ENCODE assay signal across 23 cellular contexts in genomic region chr20:8512003-8512402, GRCh38.
DNase-seq lines count a peak whose midpoint lies in the region; ATAC-seq, FAIRE-seq and TF ChIP-seq lines count a peak whose summit lies in the region.
"Had no signal": no experiment of that assay in that cellular context is flagged by ENCODE, and none has a peak within 500 bp of the region (broad histone marks: within the 10 kb centered on the region; RNA-seq: fewer than 3 reads in every experiment).

No MANE protein-coding gene starts in this region.

- DNase-seq in A549 (ENCODE audit: low read depth in 1 of 2, low spot score in 1 of 2) = no peak
- DNase-seq in IMR-90 = no peak
- DNase-seq in K562 (ENCODE audit: extremely low read depth in 1 of 4, low spot score in 3 of 4) = no peak
- peak; percentile 35 for DNase-seq in osteoblast (ENCODE audit: insufficient read length, low spot score, missing footprints)
- no peak for DNase-seq in activated CD4-positive, alpha-beta T cell treated with anti-CD3 and anti-CD28 coated beads, Interleukin-2, amount 10 ng/mL, durations not matched to agents 24 days and 14 days
- DNase-seq: 8988T; AML-193; Caco-2; Calu3; CD4-positive, alpha-beta T cell; CD8-positive, alpha-beta T cell; DMS79 treated with DMSO at 0.1 percent for 48 hours; GF-D8 had no signal

- no peak overlapping the region for H3K14ac ChIP-seq in IMR-90 (replicated peaks; ENCODE audit: low read depth, low read length)

- H2BK5ac ChIP-seq in IMR-90 (ENCODE audit: low read depth, low read length, poor library complexity, severe bottlenecking) = no peak overlapping the region

- no peak overlapping the region for H2BK120ac ChIP-seq in IMR-90 (ENCODE audit: low read depth, low read length)

- BruUV-seq in IMR-90 (replicated peaks; lab: Mats Ljungman, UMichigan) = no TSS peak
- BruUV-seq in K562 (replicated peaks; lab: Mats Ljungman, UMichigan) = no TSS peak

- H3K9me3 ChIP-seq in A549 (no peaks in the 10 kb centered on the region; the same call in 2 of the 3 replicates), IMR-90 (ENCODE audit: control insufficient read depth, insufficient read depth, low read length) (no peaks in the 10 kb centered on the region), K562 (replicated peaks; ENCODE audit: control insufficient read depth, insufficient read depth, low read depth, low read length) (0 out of 2 replicates have a peak, but pooled peaks cover 2% of the 10 kb centered on the region), osteoblast (ENCODE audit: low read depth, low read length) (no peaks in the 10 kb centered on the region)
- H3K9me3 ChIP-seq: Caco-2 had no signal

- H4K20me1 ChIP-seq in IMR-90 (ENCODE audit: insufficient read depth, low read length) (no peaks in the 10 kb centered on the region), K562 (replicated peaks; ENCODE audit: control insufficient read depth, insufficient read depth, low read length) (no peaks in the 10 kb centered on the region), osteoblast (ENCODE audit: insufficient read depth, low read length) (no peaks in the 10 kb centered on the region)
- H4K20me1 ChIP-seq: BLaER1 treated with 17β-estradiol and CSF1 and Interleukin-3, amounts not matched to agents 10 nM and 100 nM had no signal

- no peaks in the 10 kb centered on the region for H3K36me3 ChIP-seq in IMR-90 (ENCODE audit: control insufficient read depth, insufficient read depth, low read length)
- H3K36me3 ChIP-seq in K562 (ENCODE audit: control insufficient read depth, insufficient read depth, low read length) = no peaks in the 10 kb centered on the region
- no peaks in the 10 kb centered on the region for H3K36me3 ChIP-seq in osteoblast (ENCODE audit: insufficient read depth, low read length)
- H3K36me3 ChIP-seq: BLaER1 treated with 17β-estradiol and CSF1 and Interleukin-3, amounts not matched to agents 10 nM and 100 nM had no signal

- H3K36me3 Mint-ChIP-seq in activated T-helper 17 cell treated with anti-CD3 and anti-CD28 coated beads, Interleukin-2, amount 50 U/mL, for 72 hours (ENCODE audit: low read depth) = no peaks in the 10 kb centered on the region
- H3K36me3 Mint-ChIP-seq in activated CD4-positive, alpha-beta T cell treated with anti-CD3 and anti-CD28 coated beads, Interleukin-2, amount 10 ng/mL, durations not matched to agents 24 days and 14 days (ENCODE audit: low read depth) = no peaks in the 10 kb centered on the region
- H3K36me3 Mint-ChIP-seq: CD8-positive, alpha-beta T cell had no signal

- H3K4me3 ChIP-seq in A549 (no peak overlapping the region), IMR-90 (ENCODE audit: insufficient read depth, low read depth, low read length) (no peak overlapping the region), K562 (no peak overlapping the region), osteoblast (ENCODE audit: insufficient read depth, low read length) (no peak overlapping the region)
- H3K4me3 ChIP-seq: BLaER1 treated with 17β-estradiol and CSF1 and Interleukin-3, amounts not matched to agents 10 nM and 100 nM had no signal

- H3K4me2 ChIP-seq in A549 (no peak overlapping the region), IMR-90 (ENCODE audit: low read depth, low read length) (no peak overlapping the region), K562 (ENCODE audit: insufficient read depth, low read length) (no peak overlapping the region), osteoblast (ENCODE audit: insufficient read depth, low read length) (no peak overlapping the region)
- H3K4me2 ChIP-seq: BLaER1 treated with 17β-estradiol and CSF1 and Interleukin-3, amounts not matched to agents 10 nM and 100 nM had no signal

- TF ChIP-seq CTCF in A549 (IDR thresholded peaks at IDR 0.05) = no peak
- TF ChIP-seq CTCF in IMR-90 (conservative IDR thresholded peaks at IDR 0.05; ENCODE audit: low read depth, low read length) = no peak
- no peak for TF ChIP-seq CTCF in K562 (IDR thresholded peaks at IDR 0.05 in 2 of 3, conservative IDR thresholded peaks at IDR 0.05 in 1 of 3; ENCODE audit: insufficient read depth in 2 of 3, low read depth in 1 of 3, low read length in 3 of 3)
- TF ChIP-seq CTCF in osteoblast (IDR thresholded peaks at IDR 0.05; ENCODE audit: extremely low read depth, low read depth, low read length) = no peak

- no peaks in the 10 kb centered on the region for H3K4me1 ChIP-seq in A549
- H3K4me1 ChIP-seq in IMR-90 (ENCODE audit: control insufficient read depth, insufficient read depth, low read length) = no peaks in the 10 kb centered on the region
- H3K4me1 ChIP-seq in K562 (replicated peaks in 1 of 2; ENCODE audit: control insufficient read depth in 2 of 2, insufficient read depth in 2 of 2, low read length in 2 of 2) = no peaks in the 10 kb centered on the region
- no peaks in the 10 kb centered on the region for H3K4me1 ChIP-seq in osteoblast (ENCODE audit: insufficient read depth, low read length)
- H3K4me1 ChIP-seq: BLaER1 treated with 17β-estradiol and CSF1 and Interleukin-3, amounts not matched to agents 10 nM and 100 nM; Caco-2 had no signal

- intact Hi-C loops in IMR-90 (cut with micrococcal nuclease) = no loop called here
- intact Hi-C loops in K562 (cut with micrococcal nuclease) = no loop called here
- intact Hi-C loops in activated CD4-positive, alpha-beta T cell treated with anti-CD3 and anti-CD28 coated beads, Interleukin-2, amount 10 ng/mL, durations not matched to agents 24 days and 14 days (cut with micrococcal nuclease) = no loop called here

- H3K4me3 Mint-ChIP-seq in activated T-helper 17 cell treated with anti-CD3 and anti-CD28 coated beads, Interleukin-2, amount 50 U/mL, for 72 hours = no peak overlapping the region
- H3K4me3 Mint-ChIP-seq in activated CD4-positive, alpha-beta T cell treated with anti-CD3 and anti-CD28 coated beads, Interleukin-2, amount 10 ng/mL, durations not matched to agents 24 days and 14 days = no peak overlapping the region
- H3K4me3 Mint-ChIP-seq: B cell; CD4-positive, alpha-beta T cell; CD8-positive, alpha-beta T cell had no signal

- no peaks in the 10 kb centered on the region; the same call in 1 of the 2 replicates for H3K9me1 ChIP-seq in IMR-90 (ENCODE audit: insufficient read depth, low read length)
- no peaks in the 10 kb centered on the region for H3K9me1 ChIP-seq in K562 (ENCODE audit: control insufficient read depth, insufficient read depth, low read length)

- H3K23ac ChIP-seq in IMR-90 (ENCODE audit: low read depth, low read length) = no peak overlapping the region

- H2BK15ac ChIP-seq in IMR-90 (ENCODE audit: low read depth, low read length) = no peak overlapping the region

- no peak overlapping the region for H3K27ac Mint-ChIP-seq in activated T-helper 17 cell treated with anti-CD3 and anti-CD28 coated beads, Interleukin-2, amount 50 U/mL, for 72 hours
- H3K27ac Mint-ChIP-seq in activated CD4-positive, alpha-beta T cell treated with anti-CD3 and anti-CD28 coated beads, Interleukin-2, amount 10 ng/mL, durations not matched to agents 24 days and 14 days = no peak overlapping the region
- H3K27ac Mint-ChIP-seq: B cell; CD4-positive, alpha-beta T cell; CD8-positive, alpha-beta T cell had no signal

- H4K91ac ChIP-seq in IMR-90 (ENCODE audit: insufficient read depth, low read depth, low read length) = no peak overlapping the region

- H2AK9ac ChIP-seq in IMR-90 (replicated peaks; ENCODE audit: low read depth, low read length, poor library complexity) = no peak overlapping the region

- H3K27me3 ChIP-seq in IMR-90 (ENCODE audit: control insufficient read depth, insufficient read depth, low read length) = no peaks in the 10 kb centered on the region
- H3K27me3 ChIP-seq in K562 (ENCODE audit: control insufficient read depth in 2 of 2, insufficient read depth in 2 of 2, low read length in 2 of 2) = no peaks in the 10 kb centered on the region
- no peaks in the 10 kb centered on the region for H3K27me3 ChIP-seq in osteoblast (ENCODE audit: insufficient read depth, low read length)
- H3K27me3 ChIP-seq: BLaER1 treated with 17β-estradiol and CSF1 and Interleukin-3, amounts not matched to agents 10 nM and 100 nM had no signal

- no peaks in the 10 kb centered on the region for H3K4me1 Mint-ChIP-seq in activated T-helper 17 cell treated with anti-CD3 and anti-CD28 coated beads, Interleukin-2, amount 50 U/mL, for 72 hours
- H3K4me1 Mint-ChIP-seq in activated CD4-positive, alpha-beta T cell treated with anti-CD3 and anti-CD28 coated beads, Interleukin-2, amount 10 ng/mL, durations not matched to agents 24 days and 14 days = no peaks in the 10 kb centered on the region
- H3K4me1 Mint-ChIP-seq: B cell had no signal

- TF ChIP-seq EP300 in A549 (IDR thresholded peaks at IDR 0.05) (no peak), K562 (IDR thresholded peaks at IDR 0.05; ENCODE audit: low read length) (no peak)

- H3K18ac ChIP-seq in IMR-90 (ENCODE audit: low read depth, low read length) = no peak overlapping the region

- H3K79me2 ChIP-seq in K562 (ENCODE audit: control insufficient read depth, insufficient read depth, low read length) = no peaks in the 10 kb centered on the region
- H3K79me2 ChIP-seq in osteoblast (ENCODE audit: insufficient read depth, low read length) = no peaks in the 10 kb centered on the region

- H3K9ac ChIP-seq in IMR-90 (ENCODE audit: low read depth, low read length) = no peak overlapping the region
- H3K9ac ChIP-seq in K562 (ENCODE audit: insufficient read depth in 1 of 2, low read depth in 2 of 2, low read length in 2 of 2) = no peak overlapping the region
- H3K9ac ChIP-seq: BLaER1 treated with 17β-estradiol and CSF1 and Interleukin-3, amounts not matched to agents 10 nM and 100 nM had no signal

- no peak overlapping the region for H2BK20ac ChIP-seq in IMR-90 (ENCODE audit: low read depth, low read length)

- H4K5ac ChIP-seq in IMR-90 (ENCODE audit: low read depth, low read length) = no peak overlapping the region

- H3K56ac ChIP-seq in IMR-90 (ENCODE audit: extremely low read depth, insufficient read depth, low read length) = no peak overlapping the region

- no peak overlapping the region for H4K8ac ChIP-seq in IMR-90 (ENCODE audit: low read depth in 2 of 2, low read length in 2 of 2)

- CTCF ChIA-PET in A549 (lab: Yijun Ruan, JAX) = no interaction called here
- CTCF ChIA-PET in IMR-90 (lab: Yijun Ruan, JAX) = no interaction called here
- CTCF ChIA-PET in K562 (lab: Yijun Ruan, JAX; ENCODE audit: low intra/inter-chr PET ratio) = no interaction called here

- no peak overlapping the region for H2AK5ac ChIP-seq in IMR-90 (ENCODE audit: low read depth, low read length)

- no peaks in the 10 kb centered on the region for H3K27me3 Mint-ChIP-seq in activated T-helper 17 cell treated with anti-CD3 and anti-CD28 coated beads, Interleukin-2, amount 50 U/mL, for 72 hours
- H3K27me3 Mint-ChIP-seq in activated CD4-positive, alpha-beta T cell treated with anti-CD3 and anti-CD28 coated beads, Interleukin-2, amount 10 ng/mL, durations not matched to agents 24 days and 14 days = no peaks in the 10 kb centered on the region
- H3K27me3 Mint-ChIP-seq: B cell; CD4-positive, alpha-beta T cell had no signal

- H3K79me1 ChIP-seq in IMR-90 (ENCODE audit: low read depth in 1 of 2, low read length in 2 of 2) = no peaks in the 10 kb centered on the region

- H3K9me3 Mint-ChIP-seq in activated T-helper 17 cell treated with anti-CD3 and anti-CD28 coated beads, Interleukin-2, amount 50 U/mL, for 72 hours = no peaks in the 10 kb centered on the region
- H3K9me3 Mint-ChIP-seq in activated CD4-positive, alpha-beta T cell treated with anti-CD3 and anti-CD28 coated beads, Interleukin-2, amount 10 ng/mL, durations not matched to agents 24 days and 14 days = no peaks in the 10 kb centered on the region
- H3K9me3 Mint-ChIP-seq: CD4-positive, alpha-beta T cell; CD8-positive, alpha-beta T cell had no signal

- H3K27ac ChIP-seq in A549 = no peak overlapping the region
- H3K27ac ChIP-seq in IMR-90 (ENCODE audit: insufficient read depth, low read length) = no peak overlapping the region
- no peak overlapping the region for H3K27ac ChIP-seq in K562 (ENCODE audit: extremely low read depth, low read depth, low read length)
- no peak overlapping the region for H3K27ac ChIP-seq in osteoblast (ENCODE audit: low read depth, low read length)
- H3K27ac ChIP-seq: BLaER1 treated with 17β-estradiol and CSF1 and Interleukin-3, amounts not matched to agents 10 nM and 100 nM; C4-2B had no signal

- no peak overlapping the region for H3K4ac ChIP-seq in IMR-90 (ENCODE audit: low read depth, low read length)

- TF ChIP-seq RAD21 in A549 (conservative IDR thresholded peaks at IDR 0.05 in 1 of 2, IDR thresholded peaks at IDR 0.05 in 1 of 2) = no peak
- TF ChIP-seq RAD21 in IMR-90 (IDR thresholded peaks at IDR 0.05; ENCODE audit: low read length) = no peak
- TF ChIP-seq RAD21 in K562 (CRISPR knock-in tag; conservative IDR thresholded peaks at IDR 0.05 in 1 of 2, IDR thresholded peaks at IDR 0.05 in 1 of 2) = no peak

- POLR2A ChIA-PET in A549 (lab: Yijun Ruan, JAX) = no interaction called here
- POLR2A ChIA-PET in IMR-90 (lab: Charles Lee; ENCODE audit: unreplicated experiment) = no interaction called here
- POLR2A ChIA-PET in K562 (lab: Yijun Ruan, JAX) = no interaction called here

- no peak for FAIRE-seq in A549 (lab: Jason Lieb, UNC)
- FAIRE-seq in K562 (lab: Jason Lieb, UNC) = no peak
- FAIRE-seq: A204.1, D721Med, G401.6, GM12891, GM19239 had no signal

- H2AFZ ChIP-seq in IMR-90 (replicated peaks; ENCODE audit: low read length, poor library complexity) (no peak overlapping the region), K562 (ENCODE audit: low read depth, low read length) (no peak overlapping the region), osteoblast (ENCODE audit: low read length) (no peak overlapping the region)

- in situ Hi-C loops in IMR-90 (cut with MboI; ENCODE audit: low sequenced_read_pairs) = no loop called here
- in situ Hi-C loops in K562 (cut with MboI) = no loop called here

- dilution Hi-C loops in IMR-90 (cut with HindIII; ENCODE audit: low sequenced_read_pairs, unreplicated experiment) = no loop called here

- ATAC-seq in A549 = no peak
- ATAC-seq in IMR-90 (ENCODE audit: low read depth) = no peak
- ATAC-seq in K562 = no peak
- ATAC-seq in activated T-helper 17 cell treated with anti-CD3 and anti-CD28 coated beads, Interleukin-2, amount 50 U/mL, for 72 hours (replicated peaks) = no peak
- ATAC-seq in GM19351 (IDR thresholded peaks at IDR 0.05; ENCODE audit: unreplicated experiment) = no peak
- ATAC-seq: CD8-positive, alpha-beta T cell had no signal

- WGBS in A549 (ENCODE audit: missing lambda C conversion rate) = 41% methylated on average over 5 of the region's 5 CpGs
- WGBS in IMR-90 (ENCODE audit: extremely low coverage in 2 of 2, insufficient read length in 1 of 2), 2 experiments = no CpG with 5 or more reads among the region's 5 CpGs
- 0% methylated on average over 5 of the region's 5 CpGs for WGBS in K562 (ENCODE audit: insufficient coverage, low coverage, missing lambda C conversion rate)

- no peak for TF ChIP-seq POLR2A in A549 (IDR thresholded peaks at IDR 0.05; ENCODE audit: low read length)
- TF ChIP-seq POLR2A in IMR-90 (IDR thresholded peaks at IDR 0.05; ENCODE audit: low read depth, low read length) = no peak
- no peak for TF ChIP-seq POLR2A in K562 (conservative IDR thresholded peaks at IDR 0.05)

Comparison
In these comparisons a context has a peak if more than half of its experiments do, and no peak if none do; other contexts are left out.
1. Of the 35 proteins assayed by ChIP-seq in both K562 and A549: peak only in K562: none; only in A549: none; in both: MAFK; in neither: 34.